ENCODE assay signal across 35 cellular contexts in genomic region chr1:41218152-41218551, GRCh38.
"Had no signal": no experiment of that assay in that cellular context is flagged by ENCODE, and none has a peak within 500 bp of the region (broad histone marks: within the 10 kb centered on the region; RNA-seq: fewer than 3 reads in every experiment).

No MANE protein-coding gene starts in this region.

- DNase-seq: Karpas-422, Kasumi-1, MG63, MM.1S, MV-4-11, NCI-H1048, NCI-H1092, NCI-H1105, NCI-H1105 treated with DMSO at 0.1 percent for 48 hours, NCI-H1417, NCI-H1417 treated with DMSO at 0.1 percent for 48 hours, NCI-H1436, NCI-H1436 treated with DMSO at 0.1 percent for 48 hours, NCI-H146, NCI-H1694, NCI-H1694 treated with DMSO at 0.1 percent for 48 hours, NCI-H187, NCI-H187 treated with DMSO at 0.1 percent for 48 hours, NCI-H1930, NCI-H2029, NCI-H2029 treated with DMSO at 0.1 percent for 48 hours, NCI-H2081, NCI-H2081 treated with DMSO at 0.1 percent for 48 hours, NCI-H2107, NCI-H2171, NCI-H2171 treated with DMSO at 0.1 percent for 48 hours, NCI-H2227 treated with DMSO at 0.1 percent for 48 hours, NCI-H226, NCI-H345, NCI-H446, NCI-H446 treated with DMSO at 0.1 percent for 48 hours, NCI-H510A, NCI-H510A treated with DMSO at 0.1 percent for 48 hours, NCI-H524, NCI-H524 treated with DMSO at 0.1 percent for 48 hours had no signal

- H3K9me3 ChIP-seq: MG63 had no signal

- H3K4me3 ChIP-seq: MG63 had no signal

- H3K27me3 ChIP-seq: MG63 had no signal
